ENCODE assay signal across 38 cellular contexts in the genomic region with DNA sequence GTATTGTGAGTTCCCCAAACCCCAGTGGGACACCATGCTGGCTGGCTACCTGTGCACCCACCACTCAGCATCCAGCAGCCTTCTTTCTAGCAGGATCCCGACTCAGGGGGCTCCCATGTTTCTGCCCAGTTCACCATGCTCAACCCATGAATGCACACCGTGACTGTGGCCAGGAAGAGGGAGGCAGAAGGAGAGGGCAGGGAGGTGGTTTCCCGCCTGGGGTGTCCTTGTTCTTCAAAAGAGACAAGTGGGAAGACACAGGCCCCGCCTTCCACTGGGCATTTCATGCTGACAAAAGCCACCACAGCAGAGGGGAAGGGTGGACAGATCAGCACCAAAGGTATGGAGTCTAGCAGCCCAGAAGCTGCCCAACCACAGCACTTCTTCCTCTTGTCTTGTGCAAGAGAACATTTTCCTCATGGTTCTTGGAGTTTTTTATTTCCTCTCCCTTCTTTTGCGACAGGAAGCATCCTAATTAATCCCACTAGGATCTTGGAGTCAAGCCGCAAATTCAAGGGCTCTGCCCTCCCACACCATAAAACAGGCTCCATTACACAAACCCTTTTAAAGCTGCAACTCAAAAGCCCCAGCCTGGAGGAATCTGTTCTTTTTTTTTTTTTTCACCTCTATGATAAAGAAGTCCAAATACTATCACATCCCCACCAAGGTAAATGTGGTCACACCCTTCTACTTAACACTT. TPM values are rescaled to one million over a fixed set of nuclear protein-coding genes. Genes with fewer than 3 reads are reported as not detected.
"Had no signal": no experiment of that assay in that cellular context is flagged by ENCODE, and none has a peak within 500 bp of the region (broad histone marks: within the 10 kb centered on the region; RNA-seq: fewer than 3 reads in every experiment).

No MANE protein-coding gene starts in this region.

- H3K27ac Mint-ChIP-seq: activated B cell treated with CpG ODN at 0.5 μM for 24 hours; activated CD4-positive, alpha-beta memory T cell treated with anti-CD3 and anti-CD28 coated beads, Interleukin-2, amount 10 ng/mL, durations not matched to agents 7 days and 5 days; activated naive CD4-positive, alpha-beta T cell treated with anti-CD3 and anti-CD28 coated beads, Interleukin-2, amount 10 ng/mL, durations not matched to agents 7 days and 5 days; activated naive CD8-positive, alpha-beta T cell; activated naive CD8-positive, alpha-beta T cell treated with anti-CD3 and anti-CD28 coated beads, Interleukin-2, amount 50 U/mL, for 24 hours; brain; T-cell had no signal

- H3K36me3 Mint-ChIP-seq: brain had no signal

- H3K4me1 ChIP-seq: Peyer's patch had no signal

- H3K27me3 Mint-ChIP-seq: activated B cell treated with CpG ODN at 0.5 μM for 24 hours; activated CD4-positive, alpha-beta memory T cell treated with anti-CD3 and anti-CD28 coated beads, Interleukin-2, amount 10 ng/mL, durations not matched to agents 7 days and 5 days; activated naive CD4-positive, alpha-beta T cell treated with anti-CD3 and anti-CD28 coated beads, Interleukin-2, amount 10 ng/mL, durations not matched to agents 7 days and 5 days; activated naive CD8-positive, alpha-beta T cell; activated naive CD8-positive, alpha-beta T cell treated with anti-CD3 and anti-CD28 coated beads, Interleukin-2, amount 50 U/mL, for 24 hours; T-cell had no signal

- H3K4me3 ChIP-seq: Peyer's patch had no signal

- DNase-seq: activated B cell treated with CpG ODN at 0.5 μM for 24 hours; activated CD4-positive, alpha-beta memory T cell treated with anti-CD3 and anti-CD28 coated beads, Interleukin-2, amount 10 ng/mL, durations not matched to agents 7 days and 5 days; activated CD4-positive, alpha-beta T cell treated with anti-CD3 and anti-CD28 coated beads for 48 hours; activated CD4-positive, CD25-positive, alpha-beta regulatory T cell treated with anti-CD3 and anti-CD28 coated beads, Interleukin-2, amount 50 U/mL, for 72 hours; activated CD8-positive, alpha-beta memory T cell treated with anti-CD3 and anti-CD28 coated beads for 24 hours; activated effector memory CD4-positive, alpha-beta T cell treated with Interleukin-2 at 50 U/mL for 16 hours; activated naive CD4-positive, alpha-beta T cell treated with anti-CD3 and anti-CD28 coated beads, Interleukin-2, amount 10 ng/mL, durations not matched to agents 7 days and 5 days; activated naive CD8-positive, alpha-beta T cell treated with anti-CD3 and anti-CD28 coated beads, Interleukin-2, amount 50 U/mL, for 24 hours; activated T-cell treated with anti-CD3 and anti-CD28 coated beads, Interleukin-2, amount 50 U/mL, for 4 hours; anterior cingulate cortex; caudate nucleus; MM.1S; MV-4-11; NCI-H1092; NCI-H1436 treated with DMSO at 0.1 percent for 48 hours; NCI-H1694 treated with DMSO at 0.1 percent for 48 hours; NCI-H2029; NCI-H345; NCI-H524 treated with DMSO at 0.1 percent for 48 hours; NCI-H748 treated with DMSO at 0.1 percent for 48 hours; NK-92 treated with Interleukin-12 subunit alpha and Interleukin-12 subunit beta, amount 100 ng/mL, for 24 hours; PC-3; Peyer's patch; RPMI8226; SIG-M5; T-cell; T-helper 2 cell; T-helper 9 cell had no signal

- H3K9me3 Mint-ChIP-seq: activated B cell treated with CpG ODN at 0.5 μM for 24 hours; activated CD4-positive, alpha-beta memory T cell treated with anti-CD3 and anti-CD28 coated beads, Interleukin-2, amount 10 ng/mL, durations not matched to agents 7 days and 5 days; activated naive CD4-positive, alpha-beta T cell treated with anti-CD3 and anti-CD28 coated beads, Interleukin-2, amount 10 ng/mL, durations not matched to agents 7 days and 5 days; activated naive CD8-positive, alpha-beta T cell treated with anti-CD3 and anti-CD28 coated beads, Interleukin-2, amount 50 U/mL, for 24 hours; activated T-cell treated with anti-CD3 and anti-CD28 coated beads, Interleukin-2, amount 50 U/mL, for 4 hours; brain; T-cell had no signal

- H3K9ac ChIP-seq: KMS-11 had no signal

- H3K9me3 ChIP-seq: Peyer's patch had no signal

- H3K27ac ChIP-seq: KMS-11, Peyer's patch, VCaP had no signal

- H3K27me3 ChIP-seq: Peyer's patch had no signal

- H3K4me3 Mint-ChIP-seq: activated B cell treated with CpG ODN at 0.5 μM for 24 hours; activated CD4-positive, alpha-beta memory T cell treated with anti-CD3 and anti-CD28 coated beads, Interleukin-2, amount 10 ng/mL, durations not matched to agents 7 days and 5 days; activated naive CD4-positive, alpha-beta T cell treated with anti-CD3 and anti-CD28 coated beads, Interleukin-2, amount 10 ng/mL, durations not matched to agents 7 days and 5 days; activated naive CD8-positive, alpha-beta T cell; activated naive CD8-positive, alpha-beta T cell treated with anti-CD3 and anti-CD28 coated beads, Interleukin-2, amount 50 U/mL, for 24 hours; activated T-cell treated with anti-CD3 and anti-CD28 coated beads, Interleukin-2, amount 50 U/mL, for 4 hours; brain; T-cell had no signal

- ATAC-seq: activated naive CD8-positive, alpha-beta T cell treated with anti-CD3 and anti-CD28 coated beads, Interleukin-2, amount 50 U/mL, for 24 hours; activated T-cell treated with anti-CD3 and anti-CD28 coated beads, Interleukin-2, amount 50 U/mL, for 4 hours; PC-3; Right ventricle myocardium inferior; SK-N-SH treated with all-trans-retinoic acid at 6 μM for 48 hours; T-cell had no signal

RNA-seq across cellular contexts. Expression of a gene that starts 13.5 kb away (rescaled TPM):
- total RNA-seq: activated B cell treated with CpG ODN at 0.5 μM for 24 hours; activated CD4-positive, alpha-beta memory T cell treated with anti-CD3 and anti-CD28 coated beads, Interleukin-2, amount 10 ng/mL, durations not matched to agents 7 days and 5 days; activated T-cell treated with anti-CD3 and anti-CD28 coated beads, Interleukin-2, amount 50 U/mL, for 4 hours; bronchial epithelial cell; LHCN-M2; NCI-H460; PC-3; Peyer's patch; Right ventricle myocardium inferior; SK-MEL-5 had no signal
